In genomic region chr7:94295805-94296204, GRCh38 we compare ENCODE assay signal across 9 cellular contexts.
A peak's percentile ranks its signal among the peaks of the same experiment; 100 is the strongest.
DNase-seq lines count a peak whose midpoint lies in the region; ATAC-seq and TF ChIP-seq lines count a peak whose summit lies in the region.
"Had no signal": no experiment of that assay in that cellular context is flagged by ENCODE, and none has a peak within 500 bp of the region (broad histone marks: within the 10 kb centered on the region; RNA-seq: fewer than 3 reads in every experiment).

No MANE protein-coding gene starts in this region.

- no peak for ATAC-seq in GM21786 (IDR thresholded peaks at IDR 0.05; ENCODE audit: unreplicated experiment)

- DNase-seq in AG08395 (ENCODE audit: low spot score): peak; percentile 68
- DNase-seq in NCI-H1694 treated with DMSO at 0.1 percent for 48 hours (lab: John Stamatoyannopoulos, UW): peak; percentile 72
- DNase-seq in cardiac fibroblast (ENCODE audit: low read depth in 2 of 2): peak; percentile 92 to 93
- no peak for DNase-seq in stimulated activated naive CD4-positive, alpha-beta T cell (lab: John Stamatoyannopoulos, UW)
- no peak for DNase-seq in activated gamma-delta T cell (lab: John Stamatoyannopoulos, UW)
- no peak for DNase-seq in islet precursor cell
- DNase-seq: cerebellar nuclear complex had no signal

- H3K9me3 ChIP-seq in mucosa of rectum (ENCODE audit: control insufficient read depth in 2 of 2, low read length in 2 of 2): no peaks in the 10 kb centered on the region

- no peaks in the 10 kb centered on the region for H3K36me3 ChIP-seq in mucosa of rectum (ENCODE audit: control insufficient read depth in 2 of 2, insufficient read depth in 2 of 2, low read length in 2 of 2)

- H3K27ac ChIP-seq in mucosa of rectum (ENCODE audit: low read depth in 2 of 2, low read length in 2 of 2): peak overlapping the region; percentile 10 to 59

- no peaks in the 10 kb centered on the region for H3K27me3 ChIP-seq in mucosa of rectum (ENCODE audit: control insufficient read depth in 2 of 2, insufficient read depth in 2 of 2, low read length in 2 of 2)

- H3K4me3 ChIP-seq in cardiac fibroblast (replicated peaks in 1 of 2; ENCODE audit: low read depth in 2 of 2, low read length in 2 of 2) (peak overlapping the region in 1 of 2 donors; percentile 37), mucosa of rectum (ENCODE audit: low read length in 2 of 2) (no peak overlapping the region)

- peak; percentile 68 for TF ChIP-seq CTCF in cardiac fibroblast (IDR thresholded peaks at IDR 0.05; ENCODE audit: low read depth, low read length)

- peaks cover 0 to 2% of the 10 kb centered on the region in 2 donors for H3K4me1 ChIP-seq in mucosa of rectum (ENCODE audit: control insufficient read depth in 2 of 2, insufficient read depth in 2 of 2, low read length in 2 of 2)

- no peak overlapping the region for H3K9ac ChIP-seq in mucosa of rectum (ENCODE audit: low read depth in 1 of 2, low read length in 2 of 2)

Comparison
In these comparisons a context has a peak if more than half of its experiments do, and no peak if none do; other contexts are left out.
1. DNase-seq: peak in AG08395 (single experiment), NCI-H1694 treated with DMSO at 0.1 percent for 48 hours (single experiment) and cardiac fibroblast (2 of 2); none in stimulated activated naive CD4-positive, alpha-beta T cell (0 of 6), activated gamma-delta T cell (single experiment) and islet precursor cell (single experiment).